11 cellular contexts compared by ENCODE assay signal in the genomic region with DNA sequence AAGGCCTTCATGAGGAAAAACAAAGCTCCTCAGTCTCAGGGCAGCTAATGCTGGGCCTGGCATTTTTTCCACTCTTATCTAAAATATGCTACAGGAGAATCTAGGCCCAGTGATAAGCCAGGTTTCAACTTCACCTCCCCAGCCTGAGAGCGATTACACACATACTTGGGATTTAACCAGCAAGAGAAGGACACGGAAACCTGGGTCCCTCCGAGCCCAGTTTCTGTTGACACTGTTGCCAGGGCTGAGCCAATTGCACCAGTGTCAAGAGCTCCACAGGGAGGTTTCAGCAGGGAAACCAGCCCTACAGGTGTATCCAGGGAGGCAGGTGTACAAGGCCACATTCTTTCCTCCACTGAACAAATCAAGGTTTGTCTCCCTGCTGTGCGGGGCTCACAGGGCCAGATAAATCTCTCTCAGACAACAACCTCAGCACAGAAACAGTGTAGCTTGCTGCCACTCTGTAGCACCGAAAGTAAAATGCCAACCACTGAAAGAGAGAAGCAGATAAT.
DNase-seq lines count a peak whose midpoint lies in the region; ATAC-seq and TF ChIP-seq lines count a peak whose summit lies in the region.
"Had no signal": no experiment of that assay in that cellular context is flagged by ENCODE, and none has a peak within 500 bp of the region (broad histone marks: within the 10 kb centered on the region; RNA-seq: fewer than 3 reads in every experiment).

No MANE protein-coding gene starts in this region.

- DNase-seq in NCI-H1417 (lab: John Stamatoyannopoulos, UW) = peak; percentile 77 to 95 (median 80)
- peak; percentile 88 to 92 for DNase-seq in breast epithelium (ENCODE audit: low spot score in 2 of 2)
- DNase-seq in left colon = peak; percentile 77 to 88
- DNase-seq in thoracic aorta (ENCODE audit: low spot score) = no peak
- DNase-seq in CD8-positive, alpha-beta T cell = no peak
- no peak for DNase-seq in posterior vena cava (ENCODE audit: low spot score)
- DNase-seq: NCI-H446 treated with DMSO at 0.1 percent for 48 hours had no signal

- H3K9me3 ChIP-seq in breast epithelium (no peaks in the 10 kb centered on the region), thoracic aorta (no peaks in the 10 kb centered on the region)
- no peaks in the 10 kb centered on the region for H3K9me3 ChIP-seq in CD8-positive, alpha-beta T cell (ENCODE audit: low read length)
- H3K9me3 ChIP-seq: neutrophil had no signal

- TF ChIP-seq CTCF in breast epithelium (IDR thresholded peaks at IDR 0.05) (peak in 1 of 3 donors; percentile 20), thoracic aorta (IDR thresholded peaks at IDR 0.05) (no peak)
- no peak for TF ChIP-seq CTCF in CD8-positive, alpha-beta T cell (IDR thresholded peaks at IDR 0.05)

- H3K36me3 Mint-ChIP-seq in CD8-positive, alpha-beta T cell = no peaks in the 10 kb centered on the region
- H3K36me3 Mint-ChIP-seq: activated naive CD8-positive, alpha-beta T cell had no signal

- H3K36me3 ChIP-seq in breast epithelium (no peaks in the 10 kb centered on the region), thoracic aorta (no peaks in the 10 kb centered on the region)
- no peaks in the 10 kb centered on the region for H3K36me3 ChIP-seq in CD8-positive, alpha-beta T cell (ENCODE audit: insufficient read depth, low read length)
- H3K36me3 ChIP-seq: neutrophil had no signal

- H3K4me1 ChIP-seq in breast epithelium (peaks cover 0 to 16% of the 10 kb centered on the region in 2 donors), thoracic aorta (ENCODE audit: control insufficient read depth in 1 of 2, low read depth in 2 of 2) (peaks cover 23 to 82% of the 10 kb centered on the region in 2 donors)
- H3K4me1 ChIP-seq in CD8-positive, alpha-beta T cell (ENCODE audit: insufficient read depth, low read length) = no peaks in the 10 kb centered on the region

- intact Hi-C loops in breast epithelium (cut with DNase I; ENCODE audit: low total_unique reads) (no loop called here), left colon (cut with DNase I, micrococcal nuclease) (no loop called here), posterior vena cava (cut with DNase I) (no loop called here)
- intact Hi-C loops in CD8-positive, alpha-beta T cell (cut with DNase I, micrococcal nuclease) = no loop called here

- H3K27ac Mint-ChIP-seq in CD8-positive, alpha-beta T cell = no peak overlapping the region
- H3K27ac Mint-ChIP-seq: activated naive CD8-positive, alpha-beta T cell had no signal

- H3K27ac ChIP-seq in breast epithelium = peak overlapping the region; percentile 90 to 95
- H3K27ac ChIP-seq in thoracic aorta = peak overlapping the region; percentile 57 to 65
- H3K27ac ChIP-seq in CD8-positive, alpha-beta T cell (ENCODE audit: low read depth, low read length) = no peak overlapping the region
- H3K27ac ChIP-seq: neutrophil had no signal

- CTCF ChIA-PET in CD8-positive, alpha-beta T cell (lab: Charles Lee) = no interaction called here

- H3K27me3 Mint-ChIP-seq in CD8-positive, alpha-beta T cell (ENCODE audit: low read depth) = no peaks in the 10 kb centered on the region
- H3K27me3 Mint-ChIP-seq: activated naive CD8-positive, alpha-beta T cell had no signal

- no peaks in the 10 kb centered on the region for H3K9me3 Mint-ChIP-seq in CD8-positive, alpha-beta T cell

- POLR2A ChIA-PET in CD8-positive, alpha-beta T cell (lab: Charles Lee) = no interaction called here

- ATAC-seq in left colon (peak; percentile 84), thoracic aorta (ENCODE audit: insufficient number of reproducible peaks, low FRiP score, low read depth) (no peak), GM19328 (IDR thresholded peaks at IDR 0.05; ENCODE audit: unreplicated experiment) (no peak), HG03342 (IDR thresholded peaks at IDR 0.05; ENCODE audit: unreplicated experiment) (no peak)
- no peak for ATAC-seq in CD8-positive, alpha-beta T cell

- peak; percentile 49 for TF ChIP-seq POLR2A in breast epithelium (IDR thresholded peaks at IDR 0.05)

- H3K4me3 Mint-ChIP-seq in CD8-positive, alpha-beta T cell = no peak overlapping the region
- H3K4me3 Mint-ChIP-seq: activated naive CD8-positive, alpha-beta T cell had no signal

- H3K4me3 ChIP-seq in breast epithelium = peak overlapping the region in 1 of 3 donors; percentile 51
- H3K4me3 ChIP-seq in thoracic aorta = peak overlapping the region; percentile 57
- H3K4me3 ChIP-seq in CD8-positive, alpha-beta T cell (ENCODE audit: low read depth, low read length) = no peak overlapping the region

- no peaks in the 10 kb centered on the region for H3K4me1 Mint-ChIP-seq in CD8-positive, alpha-beta T cell (ENCODE audit: low read depth)

- H3K27me3 ChIP-seq in breast epithelium (no peaks in the 10 kb centered on the region), thoracic aorta (replicated peaks; ENCODE audit: insufficient read depth) (no peaks in the 10 kb centered on the region)
- H3K27me3 ChIP-seq in CD8-positive, alpha-beta T cell (ENCODE audit: insufficient read depth, low read length) = no peaks in the 10 kb centered on the region
- H3K27me3 ChIP-seq: neutrophil had no signal

Comparison
In these comparisons a context has a peak if more than half of its experiments do, and no peak if none do; other contexts are left out.
1. DNase-seq: peak in NCI-H1417 (3 of 3), breast epithelium (2 of 2) and left colon (2 of 2); none in thoracic aorta (single experiment), CD8-positive, alpha-beta T cell (0 of 7) and posterior vena cava (single experiment).